In genomic region chr5:134070979-134071849, GRCh38 we compare ENCODE assay signal across 1 cellular context.
A peak's percentile ranks its signal among the peaks of the same experiment; 100 is the strongest.
TF ChIP-seq lines count a peak whose summit lies in the region.

No MANE protein-coding gene starts in this region.

TF ChIP-seq in HepG2, 621 proteins besides CTCF, POLR2A, EP300 and RAD21 (continued from another document and continues in another):
- TF ChIP-seq MED8 (CRISPR knock-in tag; IDR thresholded peaks at IDR 0.05; ENCODE audit: insufficient replicate concordance) (no peak), ZFP41 (CRISPR knock-in tag; IDR thresholded peaks at IDR 0.05; ENCODE audit: borderline replicate concordance) (peak; percentile 39; the same call in 1 of the 2 replicates), TGIF2 (CRISPR knock-in tag; IDR thresholded peaks at IDR 0.05) (no peak), ZFP36L1 (CRISPR knock-in tag; IDR thresholded peaks at IDR 0.05) (peak; percentile 92), MIER3 (CRISPR knock-in tag; IDR thresholded peaks at IDR 0.05; ENCODE audit: borderline replicate concordance) (peak; percentile 62; the same call in 1 of the 2 replicates), ATF3 (CRISPR knock-in tag; IDR thresholded peaks at IDR 0.05) (peak; percentile 72), ZNF274 (CRISPR knock-in tag; IDR thresholded peaks at IDR 0.05) (peak; percentile 40; the same call in 1 of the 2 replicates), MXD4 (CRISPR knock-in tag; IDR thresholded peaks at IDR 0.05) (no peak), ZNF777 (CRISPR knock-in tag; IDR thresholded peaks at IDR 0.05) (peak; percentile 25; the same call in 1 of the 2 replicates), U2AF2 (IDR thresholded peaks at IDR 0.05; ENCODE audit: low read depth, low read length) (no peak), SMAD3 (CRISPR knock-in tag; IDR thresholded peaks at IDR 0.05) (peak; percentile 23; the same call in 1 of the 2 replicates), GATAD2A (CRISPR knock-in tag; IDR thresholded peaks at IDR 0.05) (peak; percentile 74), EHMT2 (IDR thresholded peaks at IDR 0.05; ENCODE audit: borderline replicate concordance, low read depth, low read length) (no peak), ZSCAN22 (CRISPR knock-in tag; IDR thresholded peaks at IDR 0.05) (no peak), FOXO4 (CRISPR knock-in tag; conservative IDR thresholded peaks at IDR 0.05) (no peak), RAD51 (IDR thresholded peaks at IDR 0.05; ENCODE audit: borderline replicate concordance) (no peak), EED (CRISPR knock-in tag; IDR thresholded peaks at IDR 0.05) (0 out of 2 replicates have a peak, but pooled peaks have one; percentile 56), CBFB (CRISPR knock-in tag; IDR thresholded peaks at IDR 0.05) (peak; percentile 92), TAF15 (IDR thresholded peaks at IDR 0.05; ENCODE audit: low read depth, low read length, poor library complexity, severe bottlenecking) (no peak), SIX1 (CRISPR knock-in tag; IDR thresholded peaks at IDR 0.05; ENCODE audit: borderline replicate concordance) (no peak), ZNF616 (CRISPR knock-in tag; IDR thresholded peaks at IDR 0.05; ENCODE audit: low read depth) (0 out of 2 replicates have a peak, but pooled peaks have one; percentile 59), FOXC1 (CRISPR knock-in tag; IDR thresholded peaks at IDR 0.05; ENCODE audit: borderline replicate concordance) (no peak), PPARG (CRISPR knock-in tag; conservative IDR thresholded peaks at IDR 0.05) (peak; percentile 63), SRF (IDR thresholded peaks at IDR 0.05; ENCODE audit: low read depth, low read length) (no peak), ZFP91 (CRISPR knock-in tag; IDR thresholded peaks at IDR 0.05; ENCODE audit: borderline replicate concordance) (peak; percentile 88), HNRNPH1 (optimal IDR thresholded peaks at IDR 0.05; ENCODE audit: low read depth, low read length) (no peak), JUNB (CRISPR knock-in tag; IDR thresholded peaks at IDR 0.05; ENCODE audit: borderline replicate concordance) (no peak), NFE2 (CRISPR knock-in tag; IDR thresholded peaks at IDR 0.05) (no peak), USF2 (IDR thresholded peaks at IDR 0.05; ENCODE audit: low read depth, low read length) (no peak), USF2 (CRISPR knock-in tag; IDR thresholded peaks at IDR 0.05; ENCODE audit: borderline replicate concordance) (no peak), ZNF724P (CRISPR knock-in tag; IDR thresholded peaks at IDR 0.05; ENCODE audit: borderline replicate concordance) (no peak), E2F2 (CRISPR knock-in tag; IDR thresholded peaks at IDR 0.05; ENCODE audit: borderline replicate concordance) (no peak), ATF7-NPFF (CRISPR knock-in tag; IDR thresholded peaks at IDR 0.05; ENCODE audit: low read depth) (peak; percentile 89), TOPORS (CRISPR knock-in tag; IDR thresholded peaks at IDR 0.05) (no peak), TARDBP (CRISPR knock-in tag; IDR thresholded peaks at IDR 0.05) (peak; percentile 85), RXRA (CRISPR knock-in tag; IDR thresholded peaks at IDR 0.05) (peak; percentile 95), ZNF142 (CRISPR knock-in tag; IDR thresholded peaks at IDR 0.05) (no peak), ZNF615 (CRISPR knock-in tag; IDR thresholded peaks at IDR 0.05; ENCODE audit: borderline replicate concordance) (no peak), ZNF503 (CRISPR knock-in tag; IDR thresholded peaks at IDR 0.05) (peak; percentile 86), GABPA (IDR thresholded peaks at IDR 0.05; ENCODE audit: low read depth, low read length) (no peak), GABPA (CRISPR knock-in tag; IDR thresholded peaks at IDR 0.05; ENCODE audit: low read depth) (no peak), TRIM22 (IDR thresholded peaks at IDR 0.05) (no peak), LCORL (IDR thresholded peaks at IDR 0.05) (no peak), LCORL (CRISPR knock-in tag; IDR thresholded peaks at IDR 0.05) (peak; percentile 67; the same call in 1 of the 2 replicates), BRF2 (CRISPR knock-in tag; IDR thresholded peaks at IDR 0.05) (0 out of 2 replicates have a peak, but pooled peaks have one; percentile 48), SNAPC2 (CRISPR knock-in tag; IDR thresholded peaks at IDR 0.05) (peak; percentile 79; the same call in 1 of the 2 replicates), IRF2 (CRISPR knock-in tag; IDR thresholded peaks at IDR 0.05) (peak; percentile 66; the same call in 1 of the 2 replicates), TFDP1 (CRISPR knock-in tag; IDR thresholded peaks at IDR 0.05; ENCODE audit: borderline replicate concordance) (peak; percentile 69; the same call in 1 of the 2 replicates), MAFG (CRISPR knock-in tag; IDR thresholded peaks at IDR 0.05) (no peak), NRL (CRISPR knock-in tag; IDR thresholded peaks at IDR 0.05; ENCODE audit: borderline replicate concordance) (peak; percentile 64; the same call in 1 of the 2 replicates)
